Comparison of ENCODE assay signal across 8 cellular contexts in the genomic region with DNA sequence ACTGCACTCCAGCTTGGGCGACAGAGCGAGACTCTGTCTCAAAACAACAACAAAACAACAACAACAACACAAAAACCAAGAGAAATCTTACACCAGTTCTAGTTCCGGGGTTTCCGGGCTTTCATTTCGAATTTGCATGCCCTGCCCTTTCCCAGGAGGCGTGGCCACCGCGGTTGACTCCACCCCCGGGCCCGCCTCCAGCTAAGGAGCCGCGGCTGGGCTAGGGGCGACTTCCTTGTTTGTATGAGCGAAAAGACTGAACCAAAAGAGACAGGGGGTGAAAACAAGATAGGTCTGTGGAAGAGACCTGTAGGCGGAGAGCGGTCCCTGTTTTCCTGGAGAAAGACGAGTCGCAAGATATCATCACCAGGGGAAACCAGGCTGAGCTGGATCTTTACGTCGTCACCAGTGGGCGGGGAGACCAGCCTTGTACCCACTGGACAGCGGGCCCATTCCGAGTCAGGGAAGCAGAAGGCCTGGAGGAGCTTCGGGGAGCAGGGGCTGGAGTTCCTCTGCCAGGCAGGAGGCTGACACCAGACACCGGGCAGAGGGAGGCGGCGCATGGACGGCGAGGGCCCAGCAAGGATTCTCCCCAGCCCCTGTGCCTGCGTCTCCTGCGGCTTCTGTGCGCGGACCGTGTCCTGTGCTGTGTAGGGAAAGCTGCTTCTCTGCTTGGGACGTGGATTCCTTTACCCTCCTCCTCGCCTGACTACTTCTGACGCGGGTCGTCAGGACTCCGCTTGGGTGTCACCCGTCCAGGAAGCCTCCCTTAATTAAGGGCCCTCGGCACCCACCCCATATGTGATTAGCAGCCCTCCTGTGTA.
A peak's percentile ranks its signal among the peaks of the same experiment; 100 is the strongest.
DNase-seq lines count a peak whose midpoint lies in the region; ATAC-seq and TF ChIP-seq lines count a peak whose summit lies in the region.

No MANE protein-coding gene starts in this region.

- peak overlapping the region; percentile 89 for H3K4me2 ChIP-seq in Loucy (ENCODE audit: low read depth, low read length, poor library complexity, severe bottlenecking)

- no peaks in the 10 kb centered on the region for H3K36me3 ChIP-seq in Loucy (ENCODE audit: insufficient read depth, low read length)

- H3K4me1 Mint-ChIP-seq in nephron progenitor cell = peaks cover 63% of the 10 kb centered on the region
- H3K4me1 Mint-ChIP-seq in stimulated activated naive CD8-positive, alpha-beta T cell treated with anti-CD3 and anti-CD28 coated beads, Interleukin-15, Interleukin-2, amounts not matched to agents 100 ng/mL and 50 ng/mL, for 24 hours (ENCODE audit: low read depth) = peaks cover 26% of the 10 kb centered on the region

- TF ChIP-seq CTCF in Loucy (conservative IDR thresholded peaks at IDR 0.05; ENCODE audit: low read length) (no peak), nephron progenitor cell (IDR thresholded peaks at IDR 0.05) (no peak)

- no peaks in the 10 kb centered on the region for H3K9me2 ChIP-seq in Loucy (replicated peaks; ENCODE audit: low read depth, low read length)

- ATAC-seq in GM21825 (IDR thresholded peaks at IDR 0.05; ENCODE audit: unreplicated experiment) = peak; percentile 59

- H4K20me1 ChIP-seq in Loucy (ENCODE audit: insufficient read depth, low read length, poor library complexity, severe bottlenecking) = no peaks in the 10 kb centered on the region

- H3K36me3 Mint-ChIP-seq in nephron progenitor cell (ENCODE audit: low read depth) = no peaks in the 10 kb centered on the region
- no peaks in the 10 kb centered on the region for H3K36me3 Mint-ChIP-seq in stimulated activated naive CD8-positive, alpha-beta T cell treated with anti-CD3 and anti-CD28 coated beads, Interleukin-15, Interleukin-2, amounts not matched to agents 100 ng/mL and 50 ng/mL, for 24 hours (ENCODE audit: low read depth)

- peaks cover 9% of the 10 kb centered on the region for H3K27me3 Mint-ChIP-seq in nephron progenitor cell (ENCODE audit: low read depth, poor library complexity)
- no peaks in the 10 kb centered on the region for H3K27me3 Mint-ChIP-seq in stimulated activated naive CD8-positive, alpha-beta T cell treated with anti-CD3 and anti-CD28 coated beads, Interleukin-15, Interleukin-2, amounts not matched to agents 100 ng/mL and 50 ng/mL, for 24 hours

- no peaks in the 10 kb centered on the region for H3F3A ChIP-seq in Loucy (ENCODE audit: low read depth)

- H3K4me3 Mint-ChIP-seq in nephron progenitor cell = peak overlapping the region; percentile 91
- peak overlapping the region; percentile 92 for H3K4me3 Mint-ChIP-seq in stimulated activated naive CD8-positive, alpha-beta T cell treated with anti-CD3 and anti-CD28 coated beads, Interleukin-15, Interleukin-2, amounts not matched to agents 100 ng/mL and 50 ng/mL, for 24 hours

- H3K27ac Mint-ChIP-seq in nephron progenitor cell = peak overlapping the region; percentile 99
- peak overlapping the region; percentile 96 for H3K27ac Mint-ChIP-seq in stimulated activated naive CD8-positive, alpha-beta T cell treated with anti-CD3 and anti-CD28 coated beads, Interleukin-15, Interleukin-2, amounts not matched to agents 100 ng/mL and 50 ng/mL, for 24 hours

- peak; percentile 59 for TF ChIP-seq POLR2A in Raji (IDR thresholded peaks at IDR 0.05; ENCODE audit: insufficient read depth, low read depth, low read length)

- no peaks in the 10 kb centered on the region for H3K9me3 Mint-ChIP-seq in nephron progenitor cell
- H3K9me3 Mint-ChIP-seq in stimulated activated naive CD8-positive, alpha-beta T cell treated with anti-CD3 and anti-CD28 coated beads, Interleukin-15, Interleukin-2, amounts not matched to agents 100 ng/mL and 50 ng/mL, for 24 hours = no peaks in the 10 kb centered on the region

- H3K4me1 ChIP-seq in Loucy (ENCODE audit: insufficient read depth, low read length, poor library complexity, severe bottlenecking) = peaks cover 12% of the 10 kb centered on the region

- peak overlapping the region; percentile 82 for H3K9ac ChIP-seq in Loucy (ENCODE audit: low read depth, low read length, poor library complexity, severe bottlenecking)

- DNase-seq in DMS153 treated with DMSO at 0.1 percent for 48 hours (lab: John Stamatoyannopoulos, UW; ENCODE audit: unreplicated experiment) (peak; percentile 76), fibroblast of the conjunctiva (ENCODE audit: low read depth) (peak; percentile 93), nephron progenitor cell (peak; percentile 87)
- DNase-seq in activated effector memory CD4-positive, alpha-beta T cell treated with anti-CD3 and anti-CD28 coated beads, Interleukin-2, amount 50 U/mL, for 16 hours = peak; percentile 96

- no peaks in the 10 kb centered on the region for H3K27me3 ChIP-seq in Loucy (ENCODE audit: insufficient read depth, low read length, poor library complexity, severe bottlenecking)

- H3K79me2 ChIP-seq in Loucy (ENCODE audit: insufficient read depth, low read length) = no peaks in the 10 kb centered on the region

- no peaks in the 10 kb centered on the region for H3K9me3 ChIP-seq in Loucy (ENCODE audit: insufficient read depth, low read depth, low read length)

- H3K4me3 ChIP-seq in Loucy (ENCODE audit: low read length, poor library complexity, severe bottlenecking) = peak overlapping the region; percentile 93

- peak overlapping the region; percentile 90 for H2AFZ ChIP-seq in Loucy (ENCODE audit: low read length)

Comparison
In these comparisons a context has a peak if more than half of its experiments do, and no peak if none do; other contexts are left out.
1. Peak in every context shown above with its lines: DNase-seq, ATAC-seq and H3K4me3 ChIP-seq.